ENCODE assay signal across 9 cellular contexts in the genomic region with DNA sequence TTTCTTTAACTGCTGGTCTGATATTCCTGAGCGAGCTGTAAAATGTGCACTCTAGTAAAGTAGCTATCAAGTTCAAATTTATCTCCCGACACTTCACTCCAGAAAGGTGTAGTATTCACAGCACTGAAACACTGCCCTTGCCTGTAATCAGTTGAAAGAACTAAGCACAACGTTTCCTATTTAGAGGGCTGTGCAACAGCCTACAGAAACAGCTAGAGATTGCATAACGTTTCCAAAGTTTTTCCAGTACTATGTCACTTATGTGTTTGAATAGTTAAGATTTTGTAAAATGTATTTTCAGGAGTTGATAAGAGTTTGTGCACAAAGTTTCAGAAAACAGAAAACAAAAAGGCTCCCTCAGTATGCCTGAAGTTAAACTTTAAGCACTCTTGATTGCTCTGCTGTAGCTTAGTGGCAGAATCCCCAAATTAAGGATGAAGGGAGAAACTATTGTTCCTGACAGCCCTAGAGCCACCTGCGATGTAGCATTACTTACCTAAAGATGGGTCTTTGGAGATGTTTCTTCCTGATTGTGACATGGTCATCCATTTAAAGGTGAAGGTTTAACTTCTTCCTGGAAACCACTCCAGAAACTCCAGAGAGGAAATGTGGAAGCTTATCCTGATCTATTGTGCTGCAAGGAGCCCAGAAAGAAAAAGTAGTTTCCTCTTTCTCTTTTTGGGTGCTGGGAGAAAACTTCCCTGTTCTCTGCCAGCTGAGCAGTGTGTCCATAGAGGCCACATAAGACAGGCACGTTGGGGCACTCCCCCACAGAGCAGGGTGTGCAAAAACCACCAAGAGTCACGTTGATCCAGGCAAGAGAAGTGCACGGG. TPM values are rescaled to one million over a fixed set of nuclear protein-coding genes. Genes with fewer than 3 reads are reported as not detected.
DNase-seq lines count a peak whose midpoint lies in the region; ATAC-seq and TF ChIP-seq lines count a peak whose summit lies in the region.
"Had no signal": no experiment of that assay in that cellular context is flagged by ENCODE, and none has a peak within 500 bp of the region (broad histone marks: within the 10 kb centered on the region; RNA-seq: fewer than 3 reads in every experiment).

No MANE protein-coding gene starts in this region.

- ATAC-seq in WTC11 = peak; percentile 20
- ATAC-seq in left ventricle myocardium superior = peak; percentile 79
- peak in 1 of 4 donors; percentile 49 for ATAC-seq in psoas muscle
- ATAC-seq in GM21447 (IDR thresholded peaks at IDR 0.05; ENCODE audit: unreplicated experiment) = no peak
- ATAC-seq in HG02970 (IDR thresholded peaks at IDR 0.05; ENCODE audit: low FRiP score, unreplicated experiment) = no peak
- ATAC-seq in activated CD8-positive, alpha-beta T cell treated with anti-CD3 and anti-CD28 coated beads, Interleukin-2, amount 10 ng/mL, durations not matched to agents 7 days and 5 days = no peak

- H3K4me3 ChIP-seq in AG04450 (ENCODE audit: low read depth, low read length) (peak overlapping the region; percentile 30), psoas muscle (peak overlapping the region; percentile 55)

- no peak overlapping the region for H3K27ac ChIP-seq in AG04450 (ENCODE audit: low read depth, low read length)
- H3K27ac ChIP-seq in psoas muscle = peak overlapping the region; percentile 12

- H3K9me3 Mint-ChIP-seq in WTC11 = peaks cover 4% of the 10 kb centered on the region
- H3K9me3 Mint-ChIP-seq in activated CD8-positive, alpha-beta T cell treated with anti-CD3 and anti-CD28 coated beads, Interleukin-2, amount 10 ng/mL, durations not matched to agents 7 days and 5 days (ENCODE audit: insufficient read depth) = no peaks in the 10 kb centered on the region

- TF ChIP-seq CTCF in AG04450 (IDR thresholded peaks at IDR 0.05; ENCODE audit: low read depth, low read length) (no peak), WTC11 (IDR thresholded peaks at IDR 0.05) (no peak), psoas muscle (IDR thresholded peaks at IDR 0.05) (no peak)

- H3K27me3 Mint-ChIP-seq in WTC11 (ENCODE audit: low read depth) = no peaks in the 10 kb centered on the region
- no peaks in the 10 kb centered on the region for H3K27me3 Mint-ChIP-seq in activated CD8-positive, alpha-beta T cell treated with anti-CD3 and anti-CD28 coated beads, Interleukin-2, amount 10 ng/mL, durations not matched to agents 7 days and 5 days (ENCODE audit: low read depth)

- H3K9me3 ChIP-seq in AG04450 (ENCODE audit: control insufficient read depth, insufficient read depth, low read length) (no peaks in the 10 kb centered on the region), psoas muscle (no peaks in the 10 kb centered on the region)

- no peaks in the 10 kb centered on the region for H3K27me3 ChIP-seq in AG04450 (ENCODE audit: control insufficient read depth, insufficient read depth, low read length)
- H3K27me3 ChIP-seq in psoas muscle (ENCODE audit: insufficient read depth in 3 of 3, low read length in 2 of 3) = no peaks in the 10 kb centered on the region

- DNase-seq in AG04450 (ENCODE audit: low read depth, low spot score) = no peak
- DNase-seq in WTC11 (ENCODE audit: low spot score) = no peak
- peak; percentile 22 for DNase-seq in left ventricle myocardium superior
- DNase-seq in psoas muscle = no peak
- DNase-seq in GOT3 (lab: John Stamatoyannopoulos, UW) = no peak
- DNase-seq in activated CD8-positive, alpha-beta T cell treated with anti-CD3 and anti-CD28 coated beads, Interleukin-2, amount 10 ng/mL, durations not matched to agents 7 days and 5 days = no peak

- peaks cover 3% of the 10 kb centered on the region; the same call in 1 of the 2 replicates for H3K36me3 Mint-ChIP-seq in WTC11
- no peaks in the 10 kb centered on the region for H3K36me3 Mint-ChIP-seq in activated CD8-positive, alpha-beta T cell treated with anti-CD3 and anti-CD28 coated beads, Interleukin-2, amount 10 ng/mL, durations not matched to agents 7 days and 5 days (ENCODE audit: low read depth)

- no peaks in the 10 kb centered on the region for H3K36me3 ChIP-seq in psoas muscle (ENCODE audit: insufficient read depth in 1 of 2, low read depth in 1 of 2)

- POLR2A ChIA-PET in AG04450 (lab: Yijun Ruan, JAX) = interaction anchor here (0.6 to 1.0 kb wide), 2 partner anchors 19 to 497 kb away, joined by 3 to 4 read pairs; no protein-coding TSS in a partner anchor
- POLR2A ChIA-PET in WTC11 (lab: Charles Lee) = no interaction called here
- POLR2A ChIA-PET in activated CD8-positive, alpha-beta T cell treated with anti-CD3 and anti-CD28 coated beads, Interleukin-2, amount 10 ng/mL, durations not matched to agents 7 days and 5 days (lab: Charles Lee) = interaction anchor here (0.6 kb wide), 1 partner anchor 255 kb away, joined by 3 read pairs; no protein-coding TSS in a partner anchor

- H3K4me1 Mint-ChIP-seq in WTC11 = peaks cover 9% of the 10 kb centered on the region; the same call in 1 of the 2 replicates
- H3K4me1 Mint-ChIP-seq in activated CD8-positive, alpha-beta T cell treated with anti-CD3 and anti-CD28 coated beads, Interleukin-2, amount 10 ng/mL, durations not matched to agents 7 days and 5 days (ENCODE audit: low read depth) = no peaks in the 10 kb centered on the region

- CTCF ChIA-PET in AG04450 (lab: Charles Lee) = interaction anchor here (0.5 to 0.7 kb wide), 2 partner anchors 240 to 853 kb away, joined by 3 read pairs; no protein-coding TSS in a partner anchor
- CTCF ChIA-PET in WTC11 (lab: Charles Lee) = interaction anchor here (1.1 kb wide), 1 partner anchor 222 kb away, joined by 3 read pairs; no protein-coding TSS in a partner anchor
- CTCF ChIA-PET in activated CD8-positive, alpha-beta T cell treated with anti-CD3 and anti-CD28 coated beads, Interleukin-2, amount 10 ng/mL, durations not matched to agents 7 days and 5 days (lab: Charles Lee) = no interaction called here

- no peak overlapping the region for H3K4me3 Mint-ChIP-seq in WTC11
- no peak overlapping the region for H3K4me3 Mint-ChIP-seq in activated CD8-positive, alpha-beta T cell treated with anti-CD3 and anti-CD28 coated beads, Interleukin-2, amount 10 ng/mL, durations not matched to agents 7 days and 5 days

- intact Hi-C loops in left ventricle myocardium superior (cut with micrococcal nuclease) = no loop called here
- intact Hi-C loops in psoas muscle (cut with DNase I) = no loop called here

- 21 to 23% (median 22%) methylated on average over 8 of the region's 8 CpGs for WGBS in psoas muscle, 3 donors

- H3K27ac Mint-ChIP-seq in WTC11 = 0 out of 2 replicates have a peak overlapping the region, but pooled peaks have one; percentile 46
- no peak overlapping the region for H3K27ac Mint-ChIP-seq in activated CD8-positive, alpha-beta T cell treated with anti-CD3 and anti-CD28 coated beads, Interleukin-2, amount 10 ng/mL, durations not matched to agents 7 days and 5 days

- no peaks in the 10 kb centered on the region for H3K4me1 ChIP-seq in psoas muscle

TF ChIP-seq in WTC11, 78 proteins besides CTCF, POLR2A, EP300 and RAD21 (continues in another document):
- TF ChIP-seq, protein P1, sequence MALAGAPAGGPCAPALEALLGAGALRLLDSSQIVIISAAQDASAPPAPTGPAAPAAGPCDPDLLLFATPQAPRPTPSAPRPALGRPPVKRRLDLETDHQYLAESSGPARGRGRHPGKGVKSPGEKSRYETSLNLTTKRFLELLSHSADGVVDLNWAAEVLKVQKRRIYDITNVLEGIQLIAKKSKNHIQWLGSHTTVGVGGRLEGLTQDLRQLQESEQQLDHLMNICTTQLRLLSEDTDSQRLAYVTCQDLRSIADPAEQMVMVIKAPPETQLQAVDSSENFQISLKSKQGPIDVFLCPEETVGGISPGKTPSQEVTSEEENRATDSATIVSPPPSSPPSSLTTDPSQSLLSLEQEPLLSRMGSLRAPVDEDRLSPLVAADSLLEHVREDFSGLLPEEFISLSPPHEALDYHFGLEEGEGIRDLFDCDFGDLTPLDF (CRISPR knock-in tag; IDR thresholded peaks at IDR 0.05) = no peak
- no peak for TF ChIP-seq ZNF232 (CRISPR knock-in tag; IDR thresholded peaks at IDR 0.05)
- TF ChIP-seq, protein P2, sequence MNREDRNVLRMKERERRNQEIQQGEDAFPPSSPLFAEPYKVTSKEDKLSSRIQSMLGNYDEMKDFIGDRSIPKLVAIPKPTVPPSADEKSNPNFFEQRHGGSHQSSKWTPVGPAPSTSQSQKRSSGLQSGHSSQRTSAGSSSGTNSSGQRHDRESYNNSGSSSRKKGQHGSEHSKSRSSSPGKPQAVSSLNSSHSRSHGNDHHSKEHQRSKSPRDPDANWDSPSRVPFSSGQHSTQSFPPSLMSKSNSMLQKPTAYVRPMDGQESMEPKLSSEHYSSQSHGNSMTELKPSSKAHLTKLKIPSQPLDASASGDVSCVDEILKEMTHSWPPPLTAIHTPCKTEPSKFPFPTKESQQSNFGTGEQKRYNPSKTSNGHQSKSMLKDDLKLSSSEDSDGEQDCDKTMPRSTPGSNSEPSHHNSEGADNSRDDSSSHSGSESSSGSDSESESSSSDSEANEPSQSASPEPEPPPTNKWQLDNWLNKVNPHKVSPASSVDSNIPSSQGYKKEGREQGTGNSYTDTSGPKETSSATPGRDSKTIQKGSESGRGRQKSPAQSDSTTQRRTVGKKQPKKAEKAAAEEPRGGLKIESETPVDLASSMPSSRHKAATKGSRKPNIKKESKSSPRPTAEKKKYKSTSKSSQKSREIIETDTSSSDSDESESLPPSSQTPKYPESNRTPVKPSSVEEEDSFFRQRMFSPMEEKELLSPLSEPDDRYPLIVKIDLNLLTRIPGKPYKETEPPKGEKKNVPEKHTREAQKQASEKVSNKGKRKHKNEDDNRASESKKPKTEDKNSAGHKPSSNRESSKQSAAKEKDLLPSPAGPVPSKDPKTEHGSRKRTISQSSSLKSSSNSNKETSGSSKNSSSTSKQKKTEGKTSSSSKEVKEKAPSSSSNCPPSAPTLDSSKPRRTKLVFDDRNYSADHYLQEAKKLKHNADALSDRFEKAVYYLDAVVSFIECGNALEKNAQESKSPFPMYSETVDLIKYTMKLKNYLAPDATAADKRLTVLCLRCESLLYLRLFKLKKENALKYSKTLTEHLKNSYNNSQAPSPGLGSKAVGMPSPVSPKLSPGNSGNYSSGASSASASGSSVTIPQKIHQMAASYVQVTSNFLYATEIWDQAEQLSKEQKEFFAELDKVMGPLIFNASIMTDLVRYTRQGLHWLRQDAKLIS (CRISPR knock-in tag; IDR thresholded peaks at IDR 0.05; ENCODE audit: borderline replicate concordance) = no peak
- no peak for TF ChIP-seq MXD4 (CRISPR knock-in tag; IDR thresholded peaks at IDR 0.05; ENCODE audit: borderline replicate concordance)
- TF ChIP-seq, protein P3, sequence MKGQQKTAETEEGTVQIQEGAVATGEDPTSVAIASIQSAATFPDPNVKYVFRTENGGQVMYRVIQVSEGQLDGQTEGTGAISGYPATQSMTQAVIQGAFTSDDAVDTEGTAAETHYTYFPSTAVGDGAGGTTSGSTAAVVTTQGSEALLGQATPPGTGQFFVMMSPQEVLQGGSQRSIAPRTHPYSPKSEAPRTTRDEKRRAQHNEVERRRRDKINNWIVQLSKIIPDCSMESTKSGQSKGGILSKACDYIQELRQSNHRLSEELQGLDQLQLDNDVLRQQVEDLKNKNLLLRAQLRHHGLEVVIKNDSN (CRISPR knock-in tag; IDR thresholded peaks at IDR 0.05) = no peak
- no peak for TF ChIP-seq NR1H2 (CRISPR knock-in tag; IDR thresholded peaks at IDR 0.05)

RNA-seq across cellular contexts. Expression of gene PDE1A, which starts 0.5 kb away (rescaled TPM):
- 3.2 and 4.3 TPM in 2 replicates for polyA plus RNA-seq in AG04450 (2011; rRNA removed)
- polyA minus RNA-seq in AG04450 (2011; rRNA and poly(A)+ RNA removed) = 2.6 and 3.0 TPM in 2 replicates
- 0.25 TPM in 1 of 3 replicates, not detected in the others for total RNA-seq in WTC11 (2021)
- 16.9 TPM for total RNA-seq in left ventricle myocardium superior
- 1 to 10 TPM; 1.5 to 4.2 (median 2.0) TPM for total RNA-seq in psoas muscle
- polyA plus RNA-seq in psoas muscle = 1 to 10 TPM in 2 of 3 donors, under 1 TPM in 1; 0.92 to 2.1 (median 1.5) TPM
- not detected for total RNA-seq in activated CD8-positive, alpha-beta T cell treated with anti-CD3 and anti-CD28 coated beads, Interleukin-2, amount 10 ng/mL, durations not matched to agents 7 days and 5 days
- total RNA-seq: T-helper 1 cell treated with Interleukin-12 subunit alpha and Interleukin-12 subunit beta and Interleukin-4 antibody, amounts not matched to agents 30 ng/mL and 1 ng/mL, for 36 hours had no signal

Comparison
In these comparisons a context has a peak if more than half of its experiments do, and no peak if none do; other contexts are left out.
1. ATAC-seq: peak in WTC11 (single experiment) and left ventricle myocardium superior (single experiment); none in GM21447 (single experiment), HG02970 (single experiment) and activated CD8-positive, alpha-beta T cell treated with anti-CD3 and anti-CD28 coated beads, Interleukin-2, amount 10 ng/mL, durations not matched to agents 7 days and 5 days (single experiment).